ENCODE assay signal across 13 cellular contexts in the genomic region with DNA sequence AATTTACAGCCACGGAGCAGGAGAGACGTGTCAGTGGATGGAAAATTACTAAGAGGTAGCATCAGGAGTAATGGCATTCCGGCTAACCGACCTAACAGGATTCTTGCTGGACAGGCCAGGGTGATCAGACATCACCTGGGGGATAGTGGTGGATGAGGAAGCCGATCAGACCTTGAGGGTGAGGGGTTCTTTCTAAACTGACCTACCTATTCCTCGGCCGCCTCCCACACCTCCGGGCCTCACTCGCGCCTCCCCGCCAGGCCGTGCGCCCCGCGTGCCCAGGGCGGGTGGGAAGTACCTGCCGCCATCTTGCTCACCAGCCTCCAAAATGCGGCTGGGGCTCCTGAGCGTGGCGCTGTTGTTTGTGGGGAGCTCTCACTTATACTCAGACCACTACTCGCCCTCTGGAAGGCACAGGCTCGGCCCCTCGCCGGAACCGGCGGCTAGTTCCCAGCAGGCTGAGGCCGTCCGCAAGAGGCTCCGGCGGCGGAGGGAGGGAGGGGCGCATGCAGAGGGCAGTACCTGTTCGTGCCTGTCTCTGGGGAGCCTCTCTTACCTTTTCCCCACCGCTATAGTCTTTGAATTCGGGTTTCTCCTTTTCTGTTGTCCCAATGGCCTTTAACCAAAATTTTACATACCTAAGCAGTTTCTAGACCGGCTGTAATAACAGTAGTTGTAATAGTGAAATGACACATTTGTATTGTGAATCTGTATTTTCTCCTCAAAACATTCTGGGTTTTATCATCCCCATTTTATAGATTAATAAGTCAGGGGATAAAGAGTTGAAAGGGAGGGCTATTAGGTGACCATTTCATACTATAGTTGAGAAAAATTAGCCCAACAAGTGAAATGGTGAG. TPM values are rescaled to one million over a fixed set of nuclear protein-coding genes. Genes with fewer than 3 reads are reported as not detected.
DNase-seq lines count a peak whose midpoint lies in the region; ATAC-seq and TF ChIP-seq lines count a peak whose summit lies in the region.
"Had no signal": no experiment of that assay in that cellular context is flagged by ENCODE, and none has a peak within 500 bp of the region (broad histone marks: within the 10 kb centered on the region; RNA-seq: fewer than 3 reads in every experiment).

TSS of gene TMPRSS12 (plus strand) at position 290 of the 857 bp plus-strand sequence. CDS start at position 329, 39 bp downstream.

- DNase-seq in GM23338 (ENCODE audit: low spot score) (peak; percentile 82), kidney epithelial cell (ENCODE audit: low read depth) (no peak), sciatic nerve (ENCODE audit: low spot score) (no peak), mesenteric fat pad (ENCODE audit: low spot score) (no peak), T-helper 2 cell (no peak)
- DNase-seq in effector memory CD4-positive, alpha-beta T cell: no peak
- DNase-seq in activated CD4-positive, alpha-beta T cell treated with anti-CD3 and anti-CD28 coated beads for 48 hours: no peak
- DNase-seq: activated T-cell treated with anti-CD3 and anti-CD28 coated beads, Interleukin-2, amount 50 U/mL, for 1 hour; CD4-positive, alpha-beta memory T cell; effector CD4-positive, alpha-beta T cell had no signal

- peaks cover 3% of the 10 kb centered on the region for H3K27me3 Mint-ChIP-seq in GM23338 (ENCODE audit: insufficient read depth, low read depth, poor library complexity)

- H3K4me1 Mint-ChIP-seq in GM23338: no peaks in the 10 kb centered on the region
- H3K4me1 Mint-ChIP-seq: CD4-positive, alpha-beta memory T cell had no signal

- H3K9ac ChIP-seq in endocrine pancreas (ENCODE audit: control insufficient read depth, insufficient read depth, low read length): no peak within 1 kb of the TSS

- no peak within 1 kb of the TSS for H3K27ac ChIP-seq in GM23338 (ENCODE audit: low read depth)
- H3K27ac ChIP-seq in effector memory CD4-positive, alpha-beta T cell (ENCODE audit: insufficient read depth, low read length, poor library complexity, severe bottlenecking): no peak within 1 kb of the TSS

- no peaks in the 10 kb centered on the region for H3K9me3 ChIP-seq in endocrine pancreas (ENCODE audit: control insufficient read depth, low read length)
- H3K9me3 ChIP-seq in effector memory CD4-positive, alpha-beta T cell (ENCODE audit: control insufficient read depth, low read length): no peaks in the 10 kb centered on the region

- peaks cover 6% of the 10 kb centered on the region; the same call in 1 of the 2 replicates for H3K9me2 ChIP-seq in GM23338 (ENCODE audit: insufficient read depth)

- H3K36me3 Mint-ChIP-seq in GM23338 (ENCODE audit: low read depth): peaks cover 10% of the 10 kb centered on the region; the same call in 2 of the 3 replicates
- H3K36me3 Mint-ChIP-seq: CD4-positive, alpha-beta memory T cell had no signal

- no peaks in the 10 kb centered on the region for H3F3A ChIP-seq in GM23338 (replicated peaks; ENCODE audit: low read depth)

- H2AFZ ChIP-seq in GM23338: peak within 1 kb of the TSS; percentile 33

- H3K4me1 ChIP-seq in GM23338 (ENCODE audit: insufficient read depth): peaks cover 11% of the 10 kb centered on the region
- H3K4me1 ChIP-seq in endocrine pancreas (ENCODE audit: control insufficient read depth, insufficient read depth, low read length): peaks cover 4% of the 10 kb centered on the region
- no peaks in the 10 kb centered on the region for H3K4me1 ChIP-seq in effector memory CD4-positive, alpha-beta T cell (ENCODE audit: control insufficient read depth, insufficient read depth, low read length, poor library complexity, severe bottlenecking)

- H3K36me3 ChIP-seq in GM23338 (ENCODE audit: insufficient read depth): no peaks in the 10 kb centered on the region
- H3K36me3 ChIP-seq in endocrine pancreas (ENCODE audit: control insufficient read depth, insufficient read depth, low read length): no peaks in the 10 kb centered on the region
- no peaks in the 10 kb centered on the region for H3K36me3 ChIP-seq in kidney epithelial cell (ENCODE audit: control insufficient read depth, insufficient read depth, low read length)
- H3K36me3 ChIP-seq in effector memory CD4-positive, alpha-beta T cell (ENCODE audit: control insufficient read depth, insufficient read depth, low read length): no peaks in the 10 kb centered on the region

- no peaks in the 10 kb centered on the region for H3K79me2 ChIP-seq in GM23338 (replicated peaks; ENCODE audit: insufficient read depth)

- H3K4me2 ChIP-seq in GM23338: peak within 1 kb of the TSS; percentile 66

- H3K4me3 ChIP-seq in GM23338: peak within 1 kb of the TSS; percentile 44
- H3K4me3 ChIP-seq in endocrine pancreas (ENCODE audit: control insufficient read depth, insufficient read depth, low read length): peak within 1 kb of the TSS; percentile 62
- peak within 1 kb of the TSS; percentile 22 for H3K4me3 ChIP-seq in kidney epithelial cell (ENCODE audit: low read depth, low read length)
- H3K4me3 ChIP-seq in effector memory CD4-positive, alpha-beta T cell (ENCODE audit: insufficient read depth, low read depth, low read length, poor library complexity, severe bottlenecking): no peak within 1 kb of the TSS

- peaks cover 11% of the 10 kb centered on the region for H3K9me3 Mint-ChIP-seq in GM23338

- H3K4me3 Mint-ChIP-seq in GM23338: no peak within 1 kb of the TSS
- H3K4me3 Mint-ChIP-seq: CD4-positive, alpha-beta memory T cell; T-helper 2 cell treated with Interferon-gamma antibody and Interleukin-4, amounts not matched to agents 5 μg/mL and 100 μg/mL, for 36 hours had no signal

- H4K20me1 ChIP-seq in GM23338 (replicated peaks; ENCODE audit: insufficient read depth): no peaks in the 10 kb centered on the region

- ATAC-seq in GM23338: peak; percentile 99
- ATAC-seq in sciatic nerve: peak; percentile 48

- H3K27me3 ChIP-seq in GM23338 (ENCODE audit: insufficient read depth) (no peaks in the 10 kb centered on the region), endocrine pancreas (ENCODE audit: control insufficient read depth, insufficient read depth, low read length) (no peaks in the 10 kb centered on the region), kidney epithelial cell (ENCODE audit: control insufficient read depth, insufficient read depth, low read length) (no peaks in the 10 kb centered on the region)
- H3K27me3 ChIP-seq in effector memory CD4-positive, alpha-beta T cell (replicated peaks; ENCODE audit: control insufficient read depth, insufficient read depth, low read length, poor library complexity, severe bottlenecking): no peaks in the 10 kb centered on the region

- H3K27ac Mint-ChIP-seq in GM23338: no peak within 1 kb of the TSS
- H3K27ac Mint-ChIP-seq: CD4-positive, alpha-beta memory T cell; T-helper 2 cell treated with Interferon-gamma antibody and Interleukin-4, amounts not matched to agents 5 μg/mL and 100 μg/mL, for 36 hours had no signal

- intact Hi-C loops in sciatic nerve (cut with DNase I): no loop called here

- peak; percentile 31 to 63 for TF ChIP-seq CTCF in GM23338 (conservative IDR thresholded peaks at IDR 0.05; ENCODE audit: low read depth in 2 of 2)
- peak; percentile 14 for TF ChIP-seq CTCF in kidney epithelial cell (IDR thresholded peaks at IDR 0.05; ENCODE audit: insufficient read depth, low read length, poor library complexity, severe bottlenecking)

RNA-seq across cellular contexts. Expression of gene TMPRSS12, which starts in this region (rescaled TPM):
- total RNA-seq in GM23338 (2014; rRNA removed; shearing (Covaris generic)): not detected in 2 replicates
- not detected in 2 replicates for polyA plus RNA-seq in GM23338 (2016; fragmentation: Nextera tagmentation; extraction: Ambion mirVana)
- total RNA-seq in kidney epithelial cell (not detected in 2 replicates), sciatic nerve (not detected), mesenteric fat pad (not detected)
- total RNA-seq: CD4-positive, alpha-beta memory T cell; myocyte had no signal
- polyA plus RNA-seq: CD4-positive, alpha-beta memory T cell had no signal

Comparison
In these comparisons a context has a peak if more than half of its experiments do, and no peak if none do; other contexts are left out.
1. Peak in DNase-seq, ATAC-seq, H3K4me3 ChIP-seq and H3K4me2 ChIP-seq in GM23338; RNA of the gene not detected or under 1 TPM.
2. Peak in ATAC-seq in sciatic nerve; RNA of the gene not detected or under 1 TPM.